Comparison of ENCODE assay signal across 20 cellular contexts in genomic region chr3:114609952-114610351, GRCh38.
DNase-seq lines count a peak whose midpoint lies in the region; ATAC-seq and TF ChIP-seq lines count a peak whose summit lies in the region.
"Had no signal": no experiment of that assay in that cellular context is flagged by ENCODE, and none has a peak within 500 bp of the region (broad histone marks: within the 10 kb centered on the region; RNA-seq: fewer than 3 reads in every experiment).

No MANE protein-coding gene starts in this region.

- H3K27ac ChIP-seq in HCT116 (ENCODE audit: low read depth, low read length) (peak overlapping the region; percentile 46), mesenchymal stem cell (ENCODE audit: low read length, poor library complexity, severe bottlenecking) (peak overlapping the region; percentile 36), gastrocnemius medialis (peak overlapping the region in 3 of 4 donors; percentile 32 to 64 (median 55))
- H3K27ac ChIP-seq: HL-60, RWPE1 had no signal

- DNase-seq in HCT116 (ENCODE audit: low read depth, low spot score) (no peak), LHCN-M2 (ENCODE audit: low read depth) (peak; percentile 61), mesenchymal stem cell (no peak), gastrocnemius medialis (no peak), NCI-H128 (lab: John Stamatoyannopoulos, UW; ENCODE audit: unreplicated experiment) (no peak)
- no peak for DNase-seq in stimulated activated CD8-positive, alpha-beta memory T cell treated with anti-CD3 and anti-CD28 coated beads, Interleukin-4, amount 100 ng/mL, for 48 hours
- DNase-seq: CD4-positive, CD25-positive, alpha-beta regulatory T cell; DMS 273 treated with DMSO at 0.1 percent for 48 hours; DMS79 treated with DMSO at 0.1 percent for 48 hours; KG1; NCI-H1092 treated with DMSO at 0.1 percent for 48 hours; NCI-H146; NCI-H2029; NCI-H2227 treated with DMSO at 0.1 percent for 48 hours; NCI-H510A; NK-92 treated with Interleukin-12 subunit alpha and Interleukin-12 subunit beta, amount 100 ng/mL, for 24 hours had no signal

- peak overlapping the region; percentile 15; the same call in 1 of the 2 replicates for H3K9ac ChIP-seq in HCT116 (ENCODE audit: low read length)
- H3K9ac ChIP-seq in mesenchymal stem cell (ENCODE audit: low read length): no peak overlapping the region

- no peaks in the 10 kb centered on the region for H3K9me3 ChIP-seq in HCT116 (ENCODE audit: control insufficient read depth in 1 of 2, insufficient read depth in 1 of 2, low read depth in 1 of 2, low read length in 2 of 2)
- no peaks in the 10 kb centered on the region for H3K9me3 ChIP-seq in mesenchymal stem cell (ENCODE audit: control insufficient read depth, low read length)
- H3K9me3 ChIP-seq in gastrocnemius medialis: no peaks in the 10 kb centered on the region

- H4K20me1 ChIP-seq in HCT116 (ENCODE audit: insufficient read depth): no peaks in the 10 kb centered on the region

- H2BK15ac ChIP-seq in mesenchymal stem cell (ENCODE audit: low read depth, poor library complexity, severe bottlenecking): no peak overlapping the region

- no peak overlapping the region for H3K23ac ChIP-seq in mesenchymal stem cell (ENCODE audit: low read length in 2 of 2)

- H3K27me3 ChIP-seq in HCT116 (ENCODE audit: insufficient read depth, low read length) (no peaks in the 10 kb centered on the region), mesenchymal stem cell (ENCODE audit: control insufficient read depth in 1 of 2, insufficient read depth in 1 of 2, low read length in 2 of 2) (no peaks in the 10 kb centered on the region), gastrocnemius medialis (no peaks in the 10 kb centered on the region)

- H2AK5ac ChIP-seq in mesenchymal stem cell (ENCODE audit: low read length, severe bottlenecking): peak overlapping the region; percentile 64

- TF ChIP-seq POLR2A in HCT116 (IDR thresholded peaks at IDR 0.05; ENCODE audit: borderline replicate concordance, extremely low read depth, insufficient read depth, insufficient read length) (no peak), gastrocnemius medialis (IDR thresholded peaks at IDR 0.05) (no peak)

- no TSS peak for BruUV-seq in HCT116 (replicated peaks; lab: Mats Ljungman, UMichigan)

- ATAC-seq in HCT116 (peak; percentile 31), gastrocnemius medialis (no peak), GM19395 (IDR thresholded peaks at IDR 0.05; ENCODE audit: unreplicated experiment) (no peak), HG03135 (IDR thresholded peaks at IDR 0.05; ENCODE audit: unreplicated experiment) (no peak)

- no peak overlapping the region for H3K4me3 ChIP-seq in HCT116 (replicated peaks in 1 of 2; ENCODE audit: low read depth in 1 of 2, low read length in 2 of 2)
- no peak overlapping the region for H3K4me3 ChIP-seq in mesenchymal stem cell (ENCODE audit: insufficient read depth in 1 of 2, low read depth in 1 of 2, low read length in 2 of 2)
- H3K4me3 ChIP-seq in gastrocnemius medialis: no peak overlapping the region

- H3K4me1 ChIP-seq in HCT116 (ENCODE audit: control insufficient read depth in 1 of 2, insufficient read depth in 2 of 2, low read length in 2 of 2) (peaks cover 25 to 59% of the 10 kb centered on the region in 2 experiments), mesenchymal stem cell (ENCODE audit: control insufficient read depth, insufficient read depth, low read depth, low read length) (peaks cover 5% of the 10 kb centered on the region), gastrocnemius medialis (peaks cover 54 to 65% of the 10 kb centered on the region in 2 donors)

- CTCF ChIA-PET in HCT116 (lab: Charles Lee): no interaction called here

- H4K91ac ChIP-seq in mesenchymal stem cell (ENCODE audit: low read length): no peak overlapping the region

- no peak for TF ChIP-seq RAD21 in HCT116 (IDR thresholded peaks at IDR 0.05; ENCODE audit: low read depth)

- H2AFZ ChIP-seq in HCT116 (ENCODE audit: low read depth, low read length, poor library complexity, severe bottlenecking) (no peak overlapping the region), mesenchymal stem cell (ENCODE audit: low read depth, low read length) (no peak overlapping the region)

- peaks cover 99% of the 10 kb centered on the region for H3K79me2 ChIP-seq in HCT116 (ENCODE audit: insufficient read depth, low read length)

- peak overlapping the region; percentile 50 for H4K8ac ChIP-seq in mesenchymal stem cell (ENCODE audit: low read length)

- in situ Hi-C loops in gastrocnemius medialis (cut with MboI; ENCODE audit: low sequenced_read_pairs in 4 of 4): loop anchor here in 1 of 4 donors (25.0 kb wide), 1 partner anchor 198 kb away; no protein-coding TSS in a partner anchor

- RAD21 ChIA-PET in HCT116 (lab: Charles Lee; ENCODE audit: low non-redundant PET in 1 of 2, low total read pairs in 2 of 2, uncharacterized antibody in 2 of 2, unreplicated experiment in 2 of 2): no interaction called here

- no peak overlapping the region for H2BK5ac ChIP-seq in mesenchymal stem cell (ENCODE audit: low read depth, low read length, poor library complexity, severe bottlenecking)

- 82% methylated on average over 1 of the region's 2 CpGs for WGBS in mesenchymal stem cell

- peaks cover 14% of the 10 kb centered on the region for H3K79me1 ChIP-seq in mesenchymal stem cell (replicated peaks; ENCODE audit: low read length, poor library complexity, severe bottlenecking)

- H3K4ac ChIP-seq in mesenchymal stem cell (ENCODE audit: low read depth in 1 of 2, low read length in 2 of 2): no peak overlapping the region

- TF ChIP-seq CTCF in HCT116 (IDR thresholded peaks at IDR 0.05 in 2 of 3, conservative IDR thresholded peaks at IDR 0.05 in 1 of 3; ENCODE audit: borderline replicate concordance in 1 of 3, insufficient read depth in 1 of 3, low read depth in 2 of 3, low read length in 2 of 3): no peak
- TF ChIP-seq CTCF in gastrocnemius medialis (IDR thresholded peaks at IDR 0.05 in 4 of 5, conservative IDR thresholded peaks at IDR 0.05 in 1 of 5): no peak

- intact Hi-C loops in HCT116 (cut with micrococcal nuclease): no loop called here
- intact Hi-C loops in gastrocnemius medialis (cut with DNase I; ENCODE audit: low total_unique reads): no loop called here

- H3K9me2 ChIP-seq in HCT116 (ENCODE audit: insufficient read depth): no peaks in the 10 kb centered on the region

- H3K4me2 ChIP-seq in HCT116 (ENCODE audit: low read length) (peak overlapping the region; percentile 35), mesenchymal stem cell (ENCODE audit: low read length, poor library complexity, severe bottlenecking) (no peak overlapping the region)

- no peak overlapping the region for H2BK120ac ChIP-seq in mesenchymal stem cell (ENCODE audit: low read depth, low read length)

- peak overlapping the region in 1 of 2 experiments; percentile 67 for H2BK12ac ChIP-seq in mesenchymal stem cell (ENCODE audit: low read length in 2 of 2)

- POLR2A ChIA-PET in HCT116 (lab: Charles Lee): no interaction called here

- H3K36me3 ChIP-seq in HCT116 (ENCODE audit: control insufficient read depth in 1 of 2, insufficient read depth in 2 of 2, low read length in 2 of 2): peaks cover 0 to 4% of the 10 kb centered on the region in 2 experiments; a peak in 1 of 4 replicates
- peaks cover 0 to 10% of the 10 kb centered on the region in 2 experiments for H3K36me3 ChIP-seq in mesenchymal stem cell (ENCODE audit: control insufficient read depth in 1 of 2, insufficient read depth in 2 of 2, low read depth in 1 of 2, low read length in 2 of 2)
- no peaks in the 10 kb centered on the region for H3K36me3 ChIP-seq in gastrocnemius medialis

- H3K14ac ChIP-seq in mesenchymal stem cell (ENCODE audit: low read length in 2 of 2): peak overlapping the region in 1 of 2 experiments; percentile 70

- peak overlapping the region; percentile 42 to 82 for H3K18ac ChIP-seq in mesenchymal stem cell (ENCODE audit: low read depth in 1 of 2, low read length in 2 of 2)

TF ChIP-seq in HCT116, 20 proteins besides CTCF, POLR2A, EP300 and RAD21 (continues in another document):
- TF ChIP-seq EZH2 (IDR thresholded peaks at IDR 0.05): no peak
- no peak for TF ChIP-seq ATF3 (IDR thresholded peaks at IDR 0.05)
- TF ChIP-seq JUND (IDR thresholded peaks at IDR 0.05): no peak
- no peak for TF ChIP-seq ZBTB33 (IDR thresholded peaks at IDR 0.05; ENCODE audit: extremely low read depth, insufficient replicate concordance, low read length)
- no peak for TF ChIP-seq YY1 (IDR thresholded peaks at IDR 0.05; ENCODE audit: extremely low read depth, insufficient replicate concordance, low read depth, low read length)
- TF ChIP-seq ZNF274 (IDR thresholded peaks at IDR 0.05; ENCODE audit: low read depth, low read length): no peak
- TF ChIP-seq TCF7L2 (IDR thresholded peaks at IDR 0.05; ENCODE audit: borderline replicate concordance, extremely low read depth, insufficient read depth, insufficient read length): no peak
- no peak for TF ChIP-seq POLR2AphosphoS5 (IDR thresholded peaks at IDR 0.05; ENCODE audit: low read depth, low read length)
- no peak for TF ChIP-seq CBX3 (IDR thresholded peaks at IDR 0.05; ENCODE audit: low read depth)
- no peak for TF ChIP-seq EGR1 (IDR thresholded peaks at IDR 0.05; ENCODE audit: low read depth)
